21 cellular contexts compared by ENCODE assay signal in the genomic region with DNA sequence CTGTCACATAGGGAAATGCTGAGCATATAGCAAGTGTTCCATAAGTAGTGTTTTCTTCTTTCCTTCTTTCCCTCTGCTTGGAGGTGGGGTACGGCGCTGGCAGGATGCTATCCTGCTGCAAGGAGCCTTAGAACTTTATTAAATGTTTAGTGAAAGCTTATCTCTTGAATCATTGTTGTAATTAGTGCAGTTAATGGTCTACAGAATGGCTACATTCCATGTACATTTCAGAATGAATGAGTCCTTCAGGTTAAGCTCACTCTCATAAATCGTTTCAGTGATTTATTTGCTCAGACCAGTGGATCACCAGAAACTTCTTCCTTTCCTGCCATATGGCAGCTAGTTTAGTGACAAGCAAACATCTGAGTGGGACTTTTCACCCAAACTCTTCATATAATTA.
"Had no signal": no experiment of that assay in that cellular context is flagged by ENCODE, and none has a peak within 500 bp of the region (broad histone marks: within the 10 kb centered on the region; RNA-seq: fewer than 3 reads in every experiment).

No MANE protein-coding gene starts in this region.

- H3K27me3 ChIP-seq: esophagus muscularis mucosa, gastrocnemius medialis, heart right ventricle, ovary, stomach had no signal

- H3K4me2 ChIP-seq: neural progenitor cell had no signal

- H3K36me3 ChIP-seq: esophagus muscularis mucosa, gastrocnemius medialis, neural progenitor cell, ovary, stomach, thoracic aorta had no signal

- H2AFZ ChIP-seq: neural progenitor cell had no signal

- H3K27ac ChIP-seq: epithelial cell of prostate, esophagus muscularis mucosa, gastrocnemius medialis, neural progenitor cell, ovary, stomach, thoracic aorta had no signal

- H3K9ac ChIP-seq: neural progenitor cell had no signal

- ATAC-seq: effector memory CD8-positive, alpha-beta T cell; gastrocnemius medialis; heart right ventricle; left cardiac atrium; left ventricle myocardium superior; naive thymus-derived CD4-positive, alpha-beta T cell; right cardiac atrium had no signal

- H3K9me3 ChIP-seq: esophagus muscularis mucosa, gastrocnemius medialis, heart right ventricle, ovary, stomach, thoracic aorta had no signal

- H3K4me3 ChIP-seq: esophagus muscularis mucosa, gastrocnemius medialis, heart right ventricle, lung, neural progenitor cell, ovary, stomach, thoracic aorta had no signal

- DNase-seq: effector memory CD8-positive, alpha-beta T cell; gastrocnemius medialis; heart right ventricle; islet precursor cell; left cardiac atrium; left ventricle myocardium superior; naive thymus-derived CD4-positive, alpha-beta T cell; nucleus accumbens; ovary; right cardiac atrium; small intestine; stimulated activated CD4-positive, alpha-beta T cell treated with anti-CD3 and anti-CD28 coated beads, Interleukin-12 subunit alpha, Interleukin-12 subunit beta, amount 100 ng/mL, for 4 hours; stimulated activated naive CD4-positive, alpha-beta T cell; stomach; substantia nigra; trophoblast cell had no signal
